17 cellular contexts compared by ENCODE assay signal in genomic region chr16:63625141-63625540, GRCh38.
A peak's percentile ranks its signal among the peaks of the same experiment; 100 is the strongest.
DNase-seq lines count a peak whose midpoint lies in the region; ATAC-seq and TF ChIP-seq lines count a peak whose summit lies in the region.
"Had no signal": no experiment of that assay in that cellular context is flagged by ENCODE, and none has a peak within 500 bp of the region (broad histone marks: within the 10 kb centered on the region; RNA-seq: fewer than 3 reads in every experiment).

No MANE protein-coding gene starts in this region.

- peaks cover 78% of the 10 kb centered on the region for H3K4me1 ChIP-seq in Karpas-422 (ENCODE audit: low read length)
- H3K4me1 ChIP-seq in hepatocyte (ENCODE audit: insufficient read depth), result no peaks in the 10 kb centered on the region
- H3K4me1 ChIP-seq: A549, BE2C had no signal

- ATAC-seq in GM18873 (IDR thresholded peaks at IDR 0.05; ENCODE audit: low FRiP score, unreplicated experiment), result no peak
- ATAC-seq: A549; CD8-positive, alpha-beta T cell had no signal

- H3K9me3 Mint-ChIP-seq in osteocyte (ENCODE audit: unreplicated experiment), result peaks cover 4% of the 10 kb centered on the region
- peaks cover 4% of the 10 kb centered on the region for H3K9me3 Mint-ChIP-seq in activated CD4-positive, alpha-beta memory T cell treated with anti-CD3 and anti-CD28 coated beads, Interleukin-2, amount 10 ng/mL, durations not matched to agents 7 days and 5 days

- TF ChIP-seq CTCF in hepatocyte (IDR thresholded peaks at IDR 0.05; ENCODE audit: poor library complexity), result no peak
- no peak for TF ChIP-seq CTCF in osteocyte (IDR thresholded peaks at IDR 0.05)

- H3K79me2 ChIP-seq in Karpas-422 (ENCODE audit: low read length) (no peaks in the 10 kb centered on the region), hepatocyte (no peaks in the 10 kb centered on the region)

- H3K27ac ChIP-seq in Karpas-422 (ENCODE audit: low read length), result peak overlapping the region; percentile 86
- H3K27ac ChIP-seq in hepatocyte, result no peak overlapping the region
- H3K27ac ChIP-seq: A549 had no signal

- H3K27me3 ChIP-seq in Karpas-422 (ENCODE audit: low read length) (no peaks in the 10 kb centered on the region), hepatocyte (no peaks in the 10 kb centered on the region)
- H3K27me3 ChIP-seq: BE2C had no signal

- CTCF ChIA-PET in activated CD4-positive, alpha-beta memory T cell treated with anti-CD3 and anti-CD28 coated beads, Interleukin-2, amount 10 ng/mL, durations not matched to agents 7 days and 5 days (lab: Charles Lee), result no interaction called here

- H3K4me3 ChIP-seq in Karpas-422 (ENCODE audit: low read length) (no peak overlapping the region), hepatocyte (no peak overlapping the region)
- H3K4me3 ChIP-seq: A549 had no signal

- no peaks in the 10 kb centered on the region for H4K20me1 ChIP-seq in Karpas-422 (ENCODE audit: insufficient read depth, low read depth, low read length)
- H4K20me1 ChIP-seq in hepatocyte (ENCODE audit: insufficient read depth, poor library complexity, severe bottlenecking), result no peaks in the 10 kb centered on the region

- H3K27me3 Mint-ChIP-seq in osteocyte (ENCODE audit: unreplicated experiment), result peaks cover 8% of the 10 kb centered on the region
- H3K27me3 Mint-ChIP-seq in activated CD4-positive, alpha-beta memory T cell treated with anti-CD3 and anti-CD28 coated beads, Interleukin-2, amount 10 ng/mL, durations not matched to agents 7 days and 5 days, result no peaks in the 10 kb centered on the region

- no peaks in the 10 kb centered on the region for H3K4me1 Mint-ChIP-seq in osteocyte (ENCODE audit: unreplicated experiment)
- H3K4me1 Mint-ChIP-seq in activated CD4-positive, alpha-beta memory T cell treated with anti-CD3 and anti-CD28 coated beads, Interleukin-2, amount 10 ng/mL, durations not matched to agents 7 days and 5 days, result no peaks in the 10 kb centered on the region
- H3K4me1 Mint-ChIP-seq: CD14-positive monocyte had no signal

- H3K9me3 ChIP-seq in Karpas-422 (ENCODE audit: low read length), result no peaks in the 10 kb centered on the region
- H3K9me3 ChIP-seq in hepatocyte (ENCODE audit: low read depth), result no peaks in the 10 kb centered on the region
- H3K9me3 ChIP-seq: A549, BE2C had no signal

- DNase-seq in Karpas-422 (no peak), NCI-H1694 treated with DMSO at 0.1 percent for 48 hours (lab: John Stamatoyannopoulos, UW) (peak; percentile 3), epidermal melanocyte (ENCODE audit: insufficient read length, low spot score) (peak; percentile 30), hepatocyte (ENCODE audit: low spot score) (peak; percentile 29), osteocyte (ENCODE audit: extremely low spot score, unreplicated experiment) (no peak)
- no peak for DNase-seq in activated CD4-positive, alpha-beta memory T cell treated with anti-CD3 and anti-CD28 coated beads, Interleukin-2, amount 10 ng/mL, durations not matched to agents 7 days and 5 days
- DNase-seq: BE2C; CD8-positive, alpha-beta T cell; COR-L47; DMS153; DMS79 treated with DMSO at 0.1 percent for 48 hours; EL; GOT3; H9 had no signal

- no peak overlapping the region for H3K4me3 Mint-ChIP-seq in osteocyte (ENCODE audit: unreplicated experiment)
- H3K4me3 Mint-ChIP-seq in activated CD4-positive, alpha-beta memory T cell treated with anti-CD3 and anti-CD28 coated beads, Interleukin-2, amount 10 ng/mL, durations not matched to agents 7 days and 5 days, result no peak overlapping the region
- H3K4me3 Mint-ChIP-seq: CD14-positive monocyte; CD8-positive, alpha-beta T cell; H9 had no signal

- POLR2A ChIA-PET in activated CD4-positive, alpha-beta memory T cell treated with anti-CD3 and anti-CD28 coated beads, Interleukin-2, amount 10 ng/mL, durations not matched to agents 7 days and 5 days (lab: Charles Lee), result no interaction called here

- H3K27ac Mint-ChIP-seq in osteocyte (ENCODE audit: unreplicated experiment), result no peak overlapping the region
- H3K27ac Mint-ChIP-seq in activated CD4-positive, alpha-beta memory T cell treated with anti-CD3 and anti-CD28 coated beads, Interleukin-2, amount 10 ng/mL, durations not matched to agents 7 days and 5 days, result no peak overlapping the region
- H3K27ac Mint-ChIP-seq: CD14-positive monocyte; CD8-positive, alpha-beta T cell; H9 had no signal

- 54% methylated on average over 1 of the region's 1 CpG for WGBS in hepatocyte (ENCODE audit: low lambda C conversion rate, missing lambda C conversion rate)

- 0 out of 2 replicates have a peak overlapping the region, but pooled peaks have one; percentile 26 for H3K9ac ChIP-seq in Karpas-422 (ENCODE audit: low read length)

- no peak overlapping the region for H3K4me2 ChIP-seq in Karpas-422 (ENCODE audit: low read depth, low read length, poor library complexity, severe bottlenecking)
- H3K4me2 ChIP-seq in hepatocyte, result no peak overlapping the region
- H3K4me2 ChIP-seq: A549 had no signal

- no peak overlapping the region for H2AFZ ChIP-seq in Karpas-422 (ENCODE audit: low read length)
- H2AFZ ChIP-seq in hepatocyte, result no peak overlapping the region

- H3K36me3 ChIP-seq in Karpas-422 (ENCODE audit: insufficient read depth, low read length) (no peaks in the 10 kb centered on the region), hepatocyte (replicated peaks; ENCODE audit: insufficient read depth, low read depth) (no peaks in the 10 kb centered on the region)
- H3K36me3 ChIP-seq: BE2C had no signal

- no peaks in the 10 kb centered on the region for H3K36me3 Mint-ChIP-seq in osteocyte (ENCODE audit: unreplicated experiment)
- no peaks in the 10 kb centered on the region for H3K36me3 Mint-ChIP-seq in activated CD4-positive, alpha-beta memory T cell treated with anti-CD3 and anti-CD28 coated beads, Interleukin-2, amount 10 ng/mL, durations not matched to agents 7 days and 5 days (ENCODE audit: low read depth)
- H3K36me3 Mint-ChIP-seq: CD14-positive monocyte; CD8-positive, alpha-beta T cell had no signal

- H3K9me2 ChIP-seq in Karpas-422 (replicated peaks; ENCODE audit: insufficient read depth, low read length), result no peaks in the 10 kb centered on the region
- H3K9me2 ChIP-seq in hepatocyte (replicated peaks; ENCODE audit: insufficient read depth), result no peaks in the 10 kb centered on the region

Comparison
In these comparisons a context has a peak if more than half of its experiments do, and no peak if none do; other contexts are left out.
1. DNase-seq: peak in NCI-H1694 treated with DMSO at 0.1 percent for 48 hours (single experiment), epidermal melanocyte (single experiment) and hepatocyte (single experiment); none in Karpas-422 (single experiment), osteocyte (single experiment) and activated CD4-positive, alpha-beta memory T cell treated with anti-CD3 and anti-CD28 coated beads, Interleukin-2, amount 10 ng/mL, durations not matched to agents 7 days and 5 days (single experiment).